In the genomic region with DNA sequence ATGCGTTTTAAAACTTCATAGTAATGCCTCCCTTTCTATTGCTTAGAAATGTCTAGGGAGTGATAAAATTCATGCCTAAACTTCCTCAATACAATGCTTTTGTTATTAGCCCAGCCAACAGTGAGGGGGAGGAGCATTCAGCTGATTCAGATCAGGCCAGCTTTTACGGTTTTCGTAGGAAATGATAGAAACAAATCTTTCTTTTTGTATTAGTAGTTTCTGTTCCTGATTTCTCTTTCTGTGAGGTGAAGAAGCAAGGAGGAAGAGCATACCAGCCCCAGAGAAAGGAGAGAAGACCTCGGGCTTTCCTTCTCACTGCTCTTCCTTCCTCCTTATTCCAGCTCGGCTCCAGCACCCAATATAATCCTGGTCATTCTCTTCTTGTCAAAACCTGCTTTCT, we compare ENCODE assay signal across 1 cellular context.
A peak's percentile ranks its signal among the peaks of the same experiment; 100 is the strongest.
TF ChIP-seq lines count a peak whose summit lies in the region.

No MANE protein-coding gene starts in this region.

TF ChIP-seq in GM12878, 131 proteins besides CTCF, POLR2A, EP300 and RAD21 (continued from another document):
- TF ChIP-seq, protein P1, sequence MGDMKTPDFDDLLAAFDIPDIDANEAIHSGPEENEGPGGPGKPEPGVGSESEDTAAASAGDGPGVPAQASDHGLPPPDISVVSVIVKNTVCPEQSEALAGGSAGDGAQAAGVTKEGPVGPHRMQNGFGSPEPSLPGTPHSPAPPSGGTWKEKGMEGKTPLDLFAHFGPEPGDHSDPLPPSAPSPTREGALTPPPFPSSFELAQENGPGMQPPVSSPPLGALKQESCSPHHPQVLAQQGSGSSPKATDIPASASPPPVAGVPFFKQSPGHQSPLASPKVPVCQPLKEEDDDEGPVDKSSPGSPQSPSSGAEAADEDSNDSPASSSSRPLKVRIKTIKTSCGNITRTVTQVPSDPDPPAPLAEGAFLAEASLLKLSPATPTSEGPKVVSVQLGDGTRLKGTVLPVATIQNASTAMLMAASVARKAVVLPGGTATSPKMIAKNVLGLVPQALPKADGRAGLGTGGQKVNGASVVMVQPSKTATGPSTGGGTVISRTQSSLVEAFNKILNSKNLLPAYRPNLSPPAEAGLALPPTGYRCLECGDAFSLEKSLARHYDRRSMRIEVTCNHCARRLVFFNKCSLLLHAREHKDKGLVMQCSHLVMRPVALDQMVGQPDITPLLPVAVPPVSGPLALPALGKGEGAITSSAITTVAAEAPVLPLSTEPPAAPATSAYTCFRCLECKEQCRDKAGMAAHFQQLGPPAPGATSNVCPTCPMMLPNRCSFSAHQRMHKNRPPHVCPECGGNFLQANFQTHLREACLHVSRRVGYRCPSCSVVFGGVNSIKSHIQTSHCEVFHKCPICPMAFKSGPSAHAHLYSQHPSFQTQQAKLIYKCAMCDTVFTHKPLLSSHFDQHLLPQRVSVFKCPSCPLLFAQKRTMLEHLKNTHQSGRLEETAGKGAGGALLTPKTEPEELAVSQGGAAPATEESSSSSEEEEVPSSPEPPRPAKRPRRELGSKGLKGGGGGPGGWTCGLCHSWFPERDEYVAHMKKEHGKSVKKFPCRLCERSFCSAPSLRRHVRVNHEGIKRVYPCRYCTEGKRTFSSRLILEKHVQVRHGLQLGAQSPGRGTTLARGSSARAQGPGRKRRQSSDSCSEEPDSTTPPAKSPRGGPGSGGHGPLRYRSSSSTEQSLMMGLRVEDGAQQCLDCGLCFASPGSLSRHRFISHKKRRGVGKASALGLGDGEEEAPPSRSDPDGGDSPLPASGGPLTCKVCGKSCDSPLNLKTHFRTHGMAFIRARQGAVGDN (IDR thresholded peaks at IDR 0.05), result no peak
- TF ChIP-seq, protein P2, sequence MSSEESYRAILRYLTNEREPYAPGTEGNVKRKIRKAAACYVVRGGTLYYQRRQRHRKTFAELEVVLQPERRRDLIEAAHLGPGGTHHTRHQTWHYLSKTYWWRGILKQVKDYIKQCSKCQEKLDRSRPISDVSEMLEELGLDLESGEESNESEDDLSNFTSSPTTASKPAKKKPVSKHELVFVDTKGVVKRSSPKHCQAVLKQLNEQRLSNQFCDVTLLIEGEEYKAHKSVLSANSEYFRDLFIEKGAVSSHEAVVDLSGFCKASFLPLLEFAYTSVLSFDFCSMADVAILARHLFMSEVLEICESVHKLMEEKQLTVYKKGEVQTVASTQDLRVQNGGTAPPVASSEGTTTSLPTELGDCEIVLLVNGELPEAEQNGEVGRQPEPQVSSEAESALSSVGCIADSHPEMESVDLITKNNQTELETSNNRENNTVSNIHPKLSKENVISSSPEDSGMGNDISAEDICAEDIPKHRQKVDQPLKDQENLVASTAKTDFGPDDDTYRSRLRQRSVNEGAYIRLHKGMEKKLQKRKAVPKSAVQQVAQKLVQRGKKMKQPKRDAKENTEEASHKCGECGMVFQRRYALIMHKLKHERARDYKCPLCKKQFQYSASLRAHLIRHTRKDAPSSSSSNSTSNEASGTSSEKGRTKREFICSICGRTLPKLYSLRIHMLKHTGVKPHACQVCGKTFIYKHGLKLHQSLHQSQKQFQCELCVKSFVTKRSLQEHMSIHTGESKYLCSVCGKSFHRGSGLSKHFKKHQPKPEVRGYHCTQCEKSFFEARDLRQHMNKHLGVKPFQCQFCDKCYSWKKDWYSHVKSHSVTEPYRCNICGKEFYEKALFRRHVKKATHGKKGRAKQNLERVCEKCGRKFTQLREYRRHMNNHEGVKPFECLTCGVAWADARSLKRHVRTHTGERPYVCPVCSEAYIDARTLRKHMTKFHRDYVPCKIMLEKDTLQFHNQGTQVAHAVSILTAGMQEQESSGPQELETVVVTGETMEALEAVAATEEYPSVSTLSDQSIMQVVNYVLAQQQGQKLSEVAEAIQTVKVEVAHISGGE (CRISPR knock-in tag; IDR thresholded peaks at IDR 0.05), result no peak
- TF ChIP-seq RUNX3 (IDR thresholded peaks at IDR 0.05; ENCODE audit: low read length) (no peak; the same call in 1 of the 2 replicates), TCF12 (IDR thresholded peaks at IDR 0.05; ENCODE audit: low read depth, low read length) (no peak), IKZF1 (conservative IDR thresholded peaks at IDR 0.05) (peak; percentile 34), JUNB (IDR thresholded peaks at IDR 0.05) (peak; percentile 51; the same call in 1 of the 2 replicates), SPI1 (IDR thresholded peaks at IDR 0.05; ENCODE audit: borderline replicate concordance, insufficient read depth, low read depth, low read length) (peak; percentile 85), SIX5 (IDR thresholded peaks at IDR 0.05; ENCODE audit: low read depth, low read length, severe bottlenecking) (no peak), ETV6 (conservative IDR thresholded peaks at IDR 0.05 in 1 of 2, IDR thresholded peaks at IDR 0.05 in 1 of 2; ENCODE audit: borderline replicate concordance in 1 of 2, low read depth in 1 of 2) (peak in 1 of 2 experiments; percentile 60; a peak in 1 of 4 replicates), MYB (IDR thresholded peaks at IDR 0.05; ENCODE audit: borderline replicate concordance, low read depth, low read length) (no peak), IRF4 (IDR thresholded peaks at IDR 0.05; ENCODE audit: low read depth, low read length) (0 out of 2 replicates have a peak, but pooled peaks have one; percentile 33), HDAC2 (IDR thresholded peaks at IDR 0.05) (no peak), SRF (IDR thresholded peaks at IDR 0.05; ENCODE audit: low read depth in 2 of 2, low read length in 2 of 2) (no peak), TCF3 (IDR thresholded peaks at IDR 0.05; ENCODE audit: borderline replicate concordance, insufficient read depth, low read depth, low read length) (no peak), JUND (IDR thresholded peaks at IDR 0.05; ENCODE audit: low read depth, low read length) (no peak), STAT3 (IDR thresholded peaks at IDR 0.05; ENCODE audit: low read depth, low read length) (no peak), EED (IDR thresholded peaks at IDR 0.05; ENCODE audit: low read depth) (no peak), NR2C1 (IDR thresholded peaks at IDR 0.05) (no peak), FOS (IDR thresholded peaks at IDR 0.05; ENCODE audit: borderline replicate concordance, extremely low read depth, insufficient read length) (no peak), CHD4 (IDR thresholded peaks at IDR 0.05) (no peak), TBL1XR1 (IDR thresholded peaks at IDR 0.05; ENCODE audit: low read depth, low read length) (no peak), RBBP5 (conservative IDR thresholded peaks at IDR 0.05) (no peak), CHD1 (IDR thresholded peaks at IDR 0.05; ENCODE audit: low read depth, low read length) (no peak), RAD51 (IDR thresholded peaks at IDR 0.05) (no peak), KLF5 (IDR thresholded peaks at IDR 0.05; ENCODE audit: partially characterized antibody) (no peak), BCL11A (IDR thresholded peaks at IDR 0.05; ENCODE audit: low read depth, low read length) (no peak), SMARCA5 (IDR thresholded peaks at IDR 0.05) (no peak), FOXK2 (IDR thresholded peaks at IDR 0.05) (no peak), ATF7 (IDR thresholded peaks at IDR 0.05; ENCODE audit: low read depth) (no peak), DPF2 (IDR thresholded peaks at IDR 0.05) (0 out of 2 replicates have a peak, but pooled peaks have one; percentile 30), EGR1 (IDR thresholded peaks at IDR 0.05; ENCODE audit: borderline replicate concordance in 1 of 2, low read depth in 2 of 2, low read length in 2 of 2) (no peak), BACH1 (IDR thresholded peaks at IDR 0.05; ENCODE audit: borderline replicate concordance) (no peak), MTA2 (IDR thresholded peaks at IDR 0.05; ENCODE audit: low read depth) (peak; percentile 38; the same call in 1 of the 2 replicates), ZNF207 (IDR thresholded peaks at IDR 0.05; ENCODE audit: borderline replicate concordance) (no peak), NFIC (IDR thresholded peaks at IDR 0.05; ENCODE audit: low read depth, low read length) (no peak), GATAD2B (conservative IDR thresholded peaks at IDR 0.05; ENCODE audit: low read depth) (no peak), SREBF2 (IDR thresholded peaks at IDR 0.05; ENCODE audit: low read length) (no peak), TAF1 (IDR thresholded peaks at IDR 0.05; ENCODE audit: borderline replicate concordance, low read depth, low read length) (no peak), SP1 (IDR thresholded peaks at IDR 0.05; ENCODE audit: low read depth, low read length) (no peak), ZBED1 (IDR thresholded peaks at IDR 0.05; ENCODE audit: borderline replicate concordance) (no peak), NFYA (IDR thresholded peaks at IDR 0.05; ENCODE audit: borderline replicate concordance, low read depth, low read length) (no peak)
- TF ChIP-seq, protein P3, sequence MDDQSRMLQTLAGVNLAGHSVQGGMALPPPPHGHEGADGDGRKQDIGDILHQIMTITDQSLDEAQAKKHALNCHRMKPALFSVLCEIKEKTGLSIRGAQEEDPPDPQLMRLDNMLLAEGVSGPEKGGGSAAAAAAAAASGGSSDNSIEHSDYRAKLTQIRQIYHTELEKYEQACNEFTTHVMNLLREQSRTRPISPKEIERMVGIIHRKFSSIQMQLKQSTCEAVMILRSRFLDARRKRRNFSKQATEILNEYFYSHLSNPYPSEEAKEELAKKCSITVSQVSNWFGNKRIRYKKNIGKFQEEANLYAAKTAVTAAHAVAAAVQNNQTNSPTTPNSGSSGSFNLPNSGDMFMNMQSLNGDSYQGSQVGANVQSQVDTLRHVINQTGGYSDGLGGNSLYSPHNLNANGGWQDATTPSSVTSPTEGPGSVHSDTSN (IDR thresholded peaks at IDR 0.05; ENCODE audit: insufficient replicate concordance, low read depth, low read length), result no peak
- TF ChIP-seq, protein P4, sequence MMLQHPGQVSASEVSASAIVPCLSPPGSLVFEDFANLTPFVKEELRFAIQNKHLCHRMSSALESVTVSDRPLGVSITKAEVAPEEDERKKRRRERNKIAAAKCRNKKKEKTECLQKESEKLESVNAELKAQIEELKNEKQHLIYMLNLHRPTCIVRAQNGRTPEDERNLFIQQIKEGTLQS (IDR thresholded peaks at IDR 0.05; ENCODE audit: borderline replicate concordance, extremely low read depth, low read depth, low read length), result no peak
- TF ChIP-seq, protein P5, sequence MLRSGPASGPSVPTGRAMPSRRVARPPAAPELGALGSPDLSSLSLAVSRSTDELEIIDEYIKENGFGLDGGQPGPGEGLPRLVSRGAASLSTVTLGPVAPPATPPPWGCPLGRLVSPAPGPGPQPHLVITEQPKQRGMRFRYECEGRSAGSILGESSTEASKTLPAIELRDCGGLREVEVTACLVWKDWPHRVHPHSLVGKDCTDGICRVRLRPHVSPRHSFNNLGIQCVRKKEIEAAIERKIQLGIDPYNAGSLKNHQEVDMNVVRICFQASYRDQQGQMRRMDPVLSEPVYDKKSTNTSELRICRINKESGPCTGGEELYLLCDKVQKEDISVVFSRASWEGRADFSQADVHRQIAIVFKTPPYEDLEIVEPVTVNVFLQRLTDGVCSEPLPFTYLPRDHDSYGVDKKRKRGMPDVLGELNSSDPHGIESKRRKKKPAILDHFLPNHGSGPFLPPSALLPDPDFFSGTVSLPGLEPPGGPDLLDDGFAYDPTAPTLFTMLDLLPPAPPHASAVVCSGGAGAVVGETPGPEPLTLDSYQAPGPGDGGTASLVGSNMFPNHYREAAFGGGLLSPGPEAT (IDR thresholded peaks at IDR 0.05; ENCODE audit: low read depth), result 0 out of 2 replicates have a peak, but pooled peaks have one; percentile 19
- TF ChIP-seq, protein P6, sequence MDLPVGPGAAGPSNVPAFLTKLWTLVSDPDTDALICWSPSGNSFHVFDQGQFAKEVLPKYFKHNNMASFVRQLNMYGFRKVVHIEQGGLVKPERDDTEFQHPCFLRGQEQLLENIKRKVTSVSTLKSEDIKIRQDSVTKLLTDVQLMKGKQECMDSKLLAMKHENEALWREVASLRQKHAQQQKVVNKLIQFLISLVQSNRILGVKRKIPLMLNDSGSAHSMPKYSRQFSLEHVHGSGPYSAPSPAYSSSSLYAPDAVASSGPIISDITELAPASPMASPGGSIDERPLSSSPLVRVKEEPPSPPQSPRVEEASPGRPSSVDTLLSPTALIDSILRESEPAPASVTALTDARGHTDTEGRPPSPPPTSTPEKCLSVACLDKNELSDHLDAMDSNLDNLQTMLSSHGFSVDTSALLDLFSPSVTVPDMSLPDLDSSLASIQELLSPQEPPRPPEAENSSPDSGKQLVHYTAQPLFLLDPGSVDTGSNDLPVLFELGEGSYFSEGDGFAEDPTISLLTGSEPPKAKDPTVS (IDR thresholded peaks at IDR 0.05; ENCODE audit: low read depth, low read length), result no peak
- TF ChIP-seq, protein P7, sequence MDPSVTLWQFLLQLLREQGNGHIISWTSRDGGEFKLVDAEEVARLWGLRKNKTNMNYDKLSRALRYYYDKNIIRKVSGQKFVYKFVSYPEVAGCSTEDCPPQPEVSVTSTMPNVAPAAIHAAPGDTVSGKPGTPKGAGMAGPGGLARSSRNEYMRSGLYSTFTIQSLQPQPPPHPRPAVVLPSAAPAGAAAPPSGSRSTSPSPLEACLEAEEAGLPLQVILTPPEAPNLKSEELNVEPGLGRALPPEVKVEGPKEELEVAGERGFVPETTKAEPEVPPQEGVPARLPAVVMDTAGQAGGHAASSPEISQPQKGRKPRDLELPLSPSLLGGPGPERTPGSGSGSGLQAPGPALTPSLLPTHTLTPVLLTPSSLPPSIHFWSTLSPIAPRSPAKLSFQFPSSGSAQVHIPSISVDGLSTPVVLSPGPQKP (IDR thresholded peaks at IDR 0.05; ENCODE audit: low read depth, low read length), result no peak
